24 cellular contexts compared by ENCODE assay signal in genomic region chr19:14715841-14716240, GRCh38. TPM values are rescaled to one million over a fixed set of nuclear protein-coding genes. Genes with fewer than 3 reads are reported as not detected.
A peak's percentile ranks its signal among the peaks of the same experiment; 100 is the strongest.
DNase-seq lines count a peak whose midpoint lies in the region; FAIRE-seq and TF ChIP-seq lines count a peak whose summit lies in the region.
"Had no signal": no experiment of that assay in that cellular context is flagged by ENCODE, and none has a peak within 500 bp of the region (broad histone marks: within the 10 kb centered on the region; RNA-seq: fewer than 3 reads in every experiment).

No MANE protein-coding gene starts in this region.

- FAIRE-seq in small intestine (lab: Jason Lieb, UNC) = no peak
- FAIRE-seq: A204.1, D721Med, G401.6, GM12891, GM19239 had no signal

- H3K9ac ChIP-seq in BLaER1 (no peak overlapping the region), endodermal cell (ENCODE audit: extremely low read depth, low read length, poor library complexity, severe bottlenecking) (no peak overlapping the region)
- H3K9ac ChIP-seq: BLaER1 treated with 17β-estradiol and CSF1 and Interleukin-3, amounts not matched to agents 10 nM and 100 nM had no signal

- H3K27ac ChIP-seq in BLaER1 = no peak overlapping the region
- no peak overlapping the region for H3K27ac ChIP-seq in endodermal cell (ENCODE audit: low read depth, low read length)
- H3K27ac ChIP-seq in small intestine (ENCODE audit: low read depth in 1 of 2, low read length in 1 of 2) = no peak overlapping the region
- H3K27ac ChIP-seq: BLaER1 treated with 17β-estradiol and CSF1 and Interleukin-3, amounts not matched to agents 10 nM and 100 nM; C4-2B had no signal

- no peak overlapping the region for H3K4me2 ChIP-seq in BLaER1
- H3K4me2 ChIP-seq: BLaER1 treated with 17β-estradiol and CSF1 and Interleukin-3, amounts not matched to agents 10 nM and 100 nM had no signal

- H3K36me3 Mint-ChIP-seq in endodermal cell (ENCODE audit: low read depth) = peaks cover 91% of the 10 kb centered on the region
- H3K36me3 Mint-ChIP-seq in activated T-helper 1 cell treated with anti-CD3 and anti-CD28 coated beads, Interleukin-12 subunit alpha, Interleukin-12 subunit beta, Interleukin-2, Interleukin-4 antibody, amounts not matched to agents 30 ng/mL and 10 ng/mL and 1 ng/mL, durations not matched to agents 14 hours and 24 hours and 36 hours (ENCODE audit: low read depth) = peaks cover 71% of the 10 kb centered on the region
- peaks cover 98% of the 10 kb centered on the region for H3K36me3 Mint-ChIP-seq in activated T-cell treated with anti-CD3 and anti-CD28 coated beads, Interleukin-2, amount 50 U/mL, for 24 hours (ENCODE audit: low read depth)

- TF ChIP-seq CTCF in endodermal cell (conservative IDR thresholded peaks at IDR 0.05) = no peak

- peaks cover 95% of the 10 kb centered on the region for H3K9me3 Mint-ChIP-seq in endodermal cell
- H3K9me3 Mint-ChIP-seq in activated T-helper 1 cell treated with anti-CD3 and anti-CD28 coated beads, Interleukin-12 subunit alpha, Interleukin-12 subunit beta, Interleukin-2, Interleukin-4 antibody, amounts not matched to agents 30 ng/mL and 10 ng/mL and 1 ng/mL, durations not matched to agents 14 hours and 24 hours and 36 hours = peaks cover 77% of the 10 kb centered on the region
- H3K9me3 Mint-ChIP-seq in activated T-cell treated with anti-CD3 and anti-CD28 coated beads, Interleukin-2, amount 50 U/mL, for 24 hours = peaks cover 75% of the 10 kb centered on the region

- H3K36me3 ChIP-seq in BLaER1 (peaks cover 99% of the 10 kb centered on the region), endodermal cell (ENCODE audit: control insufficient read depth, insufficient read depth, low read length) (peaks cover 47% of the 10 kb centered on the region), small intestine (ENCODE audit: control insufficient read depth in 2 of 2, insufficient read depth in 2 of 2, low read length in 2 of 2) (peaks cover 37 to 43% of the 10 kb centered on the region in 2 donors)

- H3K27me3 ChIP-seq in BLaER1 (no peaks in the 10 kb centered on the region), endodermal cell (ENCODE audit: control insufficient read depth, insufficient read depth, low read length, poor library complexity, severe bottlenecking) (no peaks in the 10 kb centered on the region), small intestine (ENCODE audit: control insufficient read depth in 2 of 2, insufficient read depth in 2 of 2, low read length in 2 of 2) (no peaks in the 10 kb centered on the region)
- H3K27me3 ChIP-seq: BE2C had no signal

- no peaks in the 10 kb centered on the region for H4K20me1 ChIP-seq in BLaER1
- H4K20me1 ChIP-seq: BLaER1 treated with 17β-estradiol and CSF1 and Interleukin-3, amounts not matched to agents 10 nM and 100 nM had no signal

- intact Hi-C loops in activated T-helper 1 cell treated with anti-CD3 and anti-CD28 coated beads, Interleukin-12 subunit alpha, Interleukin-12 subunit beta, Interleukin-2, Interleukin-4 antibody, amounts not matched to agents 30 ng/mL and 10 ng/mL and 1 ng/mL, durations not matched to agents 14 hours and 24 hours and 36 hours (cut with micrococcal nuclease) = no loop called here

- H3K4me1 ChIP-seq in BLaER1 (no peaks in the 10 kb centered on the region), endodermal cell (ENCODE audit: control insufficient read depth, insufficient read depth, low read length) (no peaks in the 10 kb centered on the region), small intestine (ENCODE audit: control insufficient read depth in 2 of 2, insufficient read depth in 1 of 2, low read depth in 1 of 2, low read length in 1 of 2) (no peaks in the 10 kb centered on the region)
- H3K4me1 ChIP-seq: BE2C; BLaER1 treated with 17β-estradiol and CSF1 and Interleukin-3, amounts not matched to agents 10 nM and 100 nM; Caco-2 had no signal

- H3K9me3 ChIP-seq in BLaER1 (peaks cover 99% of the 10 kb centered on the region), endodermal cell (ENCODE audit: control insufficient read depth, low read length) (peaks cover 66% of the 10 kb centered on the region), small intestine (ENCODE audit: control insufficient read depth, low read depth) (peaks cover 9% of the 10 kb centered on the region)

- H3K4me3 ChIP-seq in BLaER1 = 0 out of 2 replicates have a peak overlapping the region, but pooled peaks have one; percentile 48
- no peak overlapping the region for H3K4me3 ChIP-seq in endodermal cell (ENCODE audit: low read length)
- no peak overlapping the region for H3K4me3 ChIP-seq in small intestine (ENCODE audit: low read depth in 1 of 2, low read length in 2 of 2)

- DNase-seq in endodermal cell (peak; percentile 16), small intestine (peak; percentile 1), SIG-M5 (lab: John Stamatoyannopoulos, UW) (no peak)
- no peak for DNase-seq in activated T-helper 1 cell treated with anti-CD3 and anti-CD28 coated beads, Interleukin-12 subunit alpha, Interleukin-12 subunit beta, Interleukin-2, Interleukin-4 antibody, amounts not matched to agents 30 ng/mL and 10 ng/mL and 1 ng/mL, durations not matched to agents 14 hours and 24 hours and 36 hours (ENCODE audit: low spot score)
- no peak for DNase-seq in activated T-cell treated with anti-CD3 and anti-CD28 coated beads, Interleukin-2, amount 50 U/mL, for 24 hours
- DNase-seq: 8988T; ACHN; BE2C; Caco-2; Calu3; CD4-positive, alpha-beta T cell; CD8-positive, alpha-beta T cell; DMS79 treated with DMSO at 0.1 percent for 48 hours; GF-D8 had no signal

- no peaks in the 10 kb centered on the region for H3K27me3 Mint-ChIP-seq in endodermal cell (ENCODE audit: insufficient read depth)
- H3K27me3 Mint-ChIP-seq in activated T-helper 1 cell treated with anti-CD3 and anti-CD28 coated beads, Interleukin-12 subunit alpha, Interleukin-12 subunit beta, Interleukin-2, Interleukin-4 antibody, amounts not matched to agents 30 ng/mL and 10 ng/mL and 1 ng/mL, durations not matched to agents 14 hours and 24 hours and 36 hours (ENCODE audit: insufficient read depth) = no peaks in the 10 kb centered on the region
- no peaks in the 10 kb centered on the region for H3K27me3 Mint-ChIP-seq in activated T-cell treated with anti-CD3 and anti-CD28 coated beads, Interleukin-2, amount 50 U/mL, for 24 hours
- H3K27me3 Mint-ChIP-seq: CD4-positive, alpha-beta T cell had no signal

- H3K4me3 Mint-ChIP-seq in endodermal cell = no peak overlapping the region
- H3K4me3 Mint-ChIP-seq in activated T-helper 1 cell treated with anti-CD3 and anti-CD28 coated beads, Interleukin-12 subunit alpha, Interleukin-12 subunit beta, Interleukin-2, Interleukin-4 antibody, amounts not matched to agents 30 ng/mL and 10 ng/mL and 1 ng/mL, durations not matched to agents 14 hours and 24 hours and 36 hours = no peak overlapping the region
- no peak overlapping the region for H3K4me3 Mint-ChIP-seq in activated T-cell treated with anti-CD3 and anti-CD28 coated beads, Interleukin-2, amount 50 U/mL, for 24 hours
- H3K4me3 Mint-ChIP-seq: CD4-positive, alpha-beta T cell; CD8-positive, alpha-beta T cell had no signal

- no peak overlapping the region for H3K27ac Mint-ChIP-seq in endodermal cell
- H3K27ac Mint-ChIP-seq in activated T-helper 1 cell treated with anti-CD3 and anti-CD28 coated beads, Interleukin-12 subunit alpha, Interleukin-12 subunit beta, Interleukin-2, Interleukin-4 antibody, amounts not matched to agents 30 ng/mL and 10 ng/mL and 1 ng/mL, durations not matched to agents 14 hours and 24 hours and 36 hours = no peak overlapping the region
- H3K27ac Mint-ChIP-seq in activated T-cell treated with anti-CD3 and anti-CD28 coated beads, Interleukin-2, amount 50 U/mL, for 24 hours = no peak overlapping the region
- H3K27ac Mint-ChIP-seq: CD4-positive, alpha-beta T cell; CD8-positive, alpha-beta T cell had no signal

- no peaks in the 10 kb centered on the region for H3K4me1 Mint-ChIP-seq in endodermal cell
- H3K4me1 Mint-ChIP-seq in activated T-helper 1 cell treated with anti-CD3 and anti-CD28 coated beads, Interleukin-12 subunit alpha, Interleukin-12 subunit beta, Interleukin-2, Interleukin-4 antibody, amounts not matched to agents 30 ng/mL and 10 ng/mL and 1 ng/mL, durations not matched to agents 14 hours and 24 hours and 36 hours (ENCODE audit: low read depth) = no peaks in the 10 kb centered on the region
- no peaks in the 10 kb centered on the region for H3K4me1 Mint-ChIP-seq in activated T-cell treated with anti-CD3 and anti-CD28 coated beads, Interleukin-2, amount 50 U/mL, for 24 hours (ENCODE audit: low read depth)

- WGBS in endodermal cell (ENCODE audit: insufficient coverage in 1 of 2, insufficient read length in 1 of 2), 2 experiments = 88 to 93% methylated on average over 3 to 4 of the region's 4 CpGs
- WGBS in small intestine, 3 donors = 91 to 98% (median 95%) methylated on average over 4 of the region's 4 CpGs

RNA-seq across cellular contexts. Expression of gene ZNF333, which starts 26.0 kb away (rescaled TPM):
- total RNA-seq in endodermal cell = 10 to 100 TPM; 16.2 to 19.8 TPM
- polyA plus RNA-seq in endodermal cell (2013, experiment 1 of 2) = 23.1 TPM
- polyA plus RNA-seq in endodermal cell (2013, experiment 2 of 2) = 21.3 TPM
- 1 to 10 TPM; 2.7 to 5.0 (median 4.1) TPM for polyA plus RNA-seq in small intestine
- 10.0 and 11.1 TPM in 2 replicates for total RNA-seq in activated T-helper 1 cell treated with anti-CD3 and anti-CD28 coated beads, Interleukin-12 subunit alpha, Interleukin-12 subunit beta, Interleukin-2, Interleukin-4 antibody, amounts not matched to agents 30 ng/mL and 10 ng/mL and 1 ng/mL, durations not matched to agents 14 hours and 24 hours and 36 hours

RNA-seq across cellular contexts. Expression of gene ADGRE3, which starts 41.2 kb away (rescaled TPM):
- not detected for total RNA-seq in endodermal cell
- polyA plus RNA-seq in endodermal cell (2013, experiment 1 of 2) = not detected
- not detected for polyA plus RNA-seq in endodermal cell (2013, experiment 2 of 2)
- under 1 TPM in 2 of 3 donors, not detected in 1; 0.03 to 0.54 TPM for polyA plus RNA-seq in small intestine
- total RNA-seq in activated T-helper 1 cell treated with anti-CD3 and anti-CD28 coated beads, Interleukin-12 subunit alpha, Interleukin-12 subunit beta, Interleukin-2, Interleukin-4 antibody, amounts not matched to agents 30 ng/mL and 10 ng/mL and 1 ng/mL, durations not matched to agents 14 hours and 24 hours and 36 hours = not detected in 2 replicates
- total RNA-seq: A673; Caco-2; Calu3; CD4-positive, alpha-beta T cell; CD8-positive, alpha-beta T cell had no signal
- polyA plus RNA-seq: AG04450 had no signal

Comparison
In these comparisons a context has a peak if more than half of its experiments do, and no peak if none do; other contexts are left out.
1. DNase-seq: peak in endodermal cell (single experiment) and small intestine (single experiment); none in SIG-M5 (single experiment), activated T-helper 1 cell treated with anti-CD3 and anti-CD28 coated beads, Interleukin-12 subunit alpha, Interleukin-12 subunit beta, Interleukin-2, Interleukin-4 antibody, amounts not matched to agents 30 ng/mL and 10 ng/mL and 1 ng/mL, durations not matched to agents 14 hours and 24 hours and 36 hours (single experiment) and activated T-cell treated with anti-CD3 and anti-CD28 coated beads, Interleukin-2, amount 50 U/mL, for 24 hours (single experiment).